ENCODE assay signal across 9 cellular contexts in the genomic region with DNA sequence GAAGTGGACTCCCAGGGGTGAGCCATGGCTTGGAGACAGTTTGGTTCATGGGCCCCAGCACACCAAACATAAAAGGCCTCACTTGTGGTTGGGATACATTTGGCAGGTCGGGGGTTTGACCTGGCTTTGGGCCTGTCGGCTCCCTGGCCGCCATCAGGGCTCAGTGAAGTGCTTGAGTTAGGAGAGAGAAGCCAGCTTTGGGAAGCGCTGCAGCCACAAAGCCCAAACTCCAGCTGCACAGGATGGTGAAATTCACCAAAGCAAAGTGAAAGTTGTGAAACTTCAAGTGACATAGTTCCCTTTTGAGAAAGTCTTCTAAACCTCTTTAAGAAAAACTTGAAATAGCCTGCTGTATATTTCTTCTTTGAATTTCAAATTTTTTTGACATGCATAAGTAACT. TPM values are rescaled to one million over a fixed set of nuclear protein-coding genes. Genes with fewer than 3 reads are reported as not detected.
A peak's percentile ranks its signal among the peaks of the same experiment; 100 is the strongest.
DNase-seq lines count a peak whose midpoint lies in the region; ATAC-seq and TF ChIP-seq lines count a peak whose summit lies in the region.
"Had no signal": no experiment of that assay in that cellular context is flagged by ENCODE, and none has a peak within 500 bp of the region (broad histone marks: within the 10 kb centered on the region; RNA-seq: fewer than 3 reads in every experiment).

No MANE protein-coding gene starts in this region.

- no peak overlapping the region for H2AFZ ChIP-seq in OCI-LY3 (ENCODE audit: low read depth, low read length)

- peak; percentile 49 for ATAC-seq in GM21529 (IDR thresholded peaks at IDR 0.05; ENCODE audit: unreplicated experiment)
- ATAC-seq in heart right ventricle, result peak in 6 of 8 donors; percentile 39 to 66 (median 47)

- H3K9me3 ChIP-seq in OCI-LY3 (ENCODE audit: insufficient read depth, low read length) (no peaks in the 10 kb centered on the region), heart right ventricle (no peaks in the 10 kb centered on the region)
- H3K9me3 ChIP-seq: gastrocnemius medialis had no signal

- peak overlapping the region; percentile 64; the same call in 1 of the 2 replicates for H3K9ac ChIP-seq in OCI-LY3 (ENCODE audit: low read length)

- H3K79me2 ChIP-seq in OCI-LY3 (ENCODE audit: low read length), result no peaks in the 10 kb centered on the region

- peak overlapping the region; percentile 96 for H3K4me2 ChIP-seq in OCI-LY3 (ENCODE audit: low read length)

- H3K36me3 ChIP-seq in OCI-LY3 (replicated peaks; ENCODE audit: low read depth, low read length), result peaks cover 3% of the 10 kb centered on the region
- peaks cover 0 to 8% (median 0%) of the 10 kb centered on the region in 9 donors for H3K36me3 ChIP-seq in heart right ventricle

- H3K27me3 ChIP-seq in OCI-LY3 (ENCODE audit: low read depth, low read length) (0 out of 2 replicates have a peak, but pooled peaks cover 7% of the 10 kb centered on the region), heart right ventricle (no peaks in the 10 kb centered on the region)
- H3K27me3 ChIP-seq: gastrocnemius medialis had no signal

- 35 to 53% methylated on average over 4 of the region's 4 CpGs for WGBS in heart right ventricle, 2 donors

- H3K4me1 ChIP-seq in OCI-LY3 (ENCODE audit: low read length) (peaks cover 86% of the 10 kb centered on the region), heart right ventricle (peaks cover 0 to 74% (median 16%) of the 10 kb centered on the region in 9 donors)
- H3K4me1 ChIP-seq: gastrocnemius medialis had no signal

- TF ChIP-seq CTCF in OCI-LY3 (IDR thresholded peaks at IDR 0.05; ENCODE audit: low read depth, low read length) (no peak), heart right ventricle (IDR thresholded peaks at IDR 0.05) (no peak)

- H3K27ac ChIP-seq in OCI-LY3 (ENCODE audit: low read length) (peak overlapping the region; percentile 96), heart right ventricle (peak overlapping the region in 5 of 10 donors; percentile 14 to 83 (median 58)), substantia nigra (ENCODE audit: low read depth, low read length, poor library complexity, severe bottlenecking) (peak overlapping the region; percentile 61)
- H3K27ac ChIP-seq: gastrocnemius medialis had no signal

- intact Hi-C loops in heart right ventricle (cut with DNase I), result loop anchor here in 1 of 10 donors (10.0 kb wide), 1 partner anchor 1122 kb away; no protein-coding TSS in a partner anchor

- DNase-seq in heart right ventricle (peak in 1 of 2 donors; percentile 23), substantia nigra (lab: John Stamatoyannopoulos, UW) (peak in 4 of 49 donors; percentile 7 to 13 (median 8)), DMS79 treated with DMSO at 0.1 percent for 48 hours (lab: John Stamatoyannopoulos, UW) (no peak), HPDE6-E6E7 (ENCODE audit: extremely low spot score) (no peak), DMS 273 (lab: John Stamatoyannopoulos, UW; ENCODE audit: unreplicated experiment) (no peak)
- DNase-seq: SHP77 had no signal

- H3K4me3 ChIP-seq in OCI-LY3 (ENCODE audit: low read length) (peak overlapping the region; percentile 68), heart right ventricle (no peak overlapping the region)
- H3K4me3 ChIP-seq: gastrocnemius medialis had no signal

- H4K20me1 ChIP-seq in OCI-LY3 (ENCODE audit: insufficient read depth, low read length), result peaks cover 2% of the 10 kb centered on the region; the same call in 1 of the 2 replicates

RNA-seq across cellular contexts. Expression of a gene that starts 27.5 kb away (rescaled TPM):
- under 1 TPM in 2 of 10 donors, not detected in 8; 0.15 to 0.42 TPM for total RNA-seq in heart right ventricle
- under 1 TPM in 1 of 2 donors, not detected in 1; 0.06 TPM for polyA plus RNA-seq in heart right ventricle
